14 cellular contexts compared by ENCODE assay signal in the genomic region with DNA sequence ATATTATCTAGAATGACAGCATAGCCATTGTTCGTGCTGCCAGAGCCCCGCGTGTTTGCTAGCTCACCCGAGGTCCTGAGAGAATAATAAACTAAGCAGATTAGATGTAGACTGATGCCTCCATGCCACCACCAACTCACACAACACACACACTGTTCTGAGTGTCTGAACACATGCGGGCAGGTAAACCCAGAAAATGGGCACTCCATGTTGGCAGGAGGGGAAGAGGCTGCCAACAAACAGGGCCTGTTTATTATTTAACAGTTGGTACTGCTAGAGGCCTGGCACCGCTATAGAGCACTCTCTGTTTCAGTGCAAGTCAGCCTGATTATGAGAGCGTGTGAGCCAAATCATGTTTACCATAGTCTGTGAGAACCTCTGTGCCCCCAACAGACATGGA.
A peak's percentile ranks its signal among the peaks of the same experiment; 100 is the strongest.
DNase-seq lines count a peak whose midpoint lies in the region; ATAC-seq, FAIRE-seq and TF ChIP-seq lines count a peak whose summit lies in the region.
"Had no signal": no experiment of that assay in that cellular context is flagged by ENCODE, and none has a peak within 500 bp of the region (broad histone marks: within the 10 kb centered on the region; RNA-seq: fewer than 3 reads in every experiment).

No MANE protein-coding gene starts in this region.

- BruUV-seq in HepG2 (replicated peaks; lab: Mats Ljungman, UMichigan) = no TSS peak

- H3K4me2 ChIP-seq in HepG2 (ENCODE audit: low read depth, low read length) (no peak overlapping the region), H9 (ENCODE audit: insufficient read depth, insufficient read length, low read length) (no peak overlapping the region)

- H3K4me3 ChIP-seq in liver (ENCODE audit: low read depth in 1 of 3, low read length in 3 of 3) = no peak overlapping the region
- H3K4me3 ChIP-seq in HepG2 (replicated peaks in 1 of 3; ENCODE audit: insufficient read depth in 1 of 3, low read depth in 2 of 3, low read length in 3 of 3) = no peak overlapping the region
- peak overlapping the region in 18 of 59 donors; percentile 1 to 37 (median 16) for H3K4me3 ChIP-seq in dorsolateral prefrontal cortex
- H3K4me3 ChIP-seq in ascending aorta = no peak overlapping the region
- H3K4me3 ChIP-seq: lung had no signal

- H3K79me1 ChIP-seq in H9 (ENCODE audit: insufficient read depth, low read depth, low read length, poor library complexity, severe bottlenecking) = no peaks in the 10 kb centered on the region

- in situ Hi-C loops in HepG2 (cut with HindIII; ENCODE audit: extremely low pct_ligation_motif_present, low pct_unique_long_range_greater_than_20kb) = no loop called here

- H3K9me3 Mint-ChIP-seq in nephron = no peaks in the 10 kb centered on the region
- H3K9me3 Mint-ChIP-seq in naive thymus-derived CD8-positive, alpha-beta T cell = no peaks in the 10 kb centered on the region
- no peaks in the 10 kb centered on the region for H3K9me3 Mint-ChIP-seq in H9

- H3K27me3 ChIP-seq in liver (ENCODE audit: control insufficient read depth in 4 of 4, insufficient read depth in 4 of 4, low read length in 3 of 4) = no peaks in the 10 kb centered on the region
- no peaks in the 10 kb centered on the region for H3K27me3 ChIP-seq in HepG2 (ENCODE audit: control insufficient read depth in 1 of 2, insufficient read depth in 2 of 2, low read length in 2 of 2)
- no peaks in the 10 kb centered on the region for H3K27me3 ChIP-seq in dorsolateral prefrontal cortex
- no peaks in the 10 kb centered on the region for H3K27me3 ChIP-seq in ascending aorta
- H3K27me3 ChIP-seq in H9 (ENCODE audit: insufficient read depth, low read length) = no peaks in the 10 kb centered on the region

- intact Hi-C loops in HepG2 (cut with micrococcal nuclease; ENCODE audit: unreplicated experiment) (no loop called here), dorsolateral prefrontal cortex (cut with DNase I) (loop anchor here (2.0 to 5.0 kb wide), 4 partner anchors 31 to 244 kb away; no protein-coding TSS in a partner anchor), ascending aorta (cut with DNase I) (no loop called here)

- H3K4me1 ChIP-seq in liver (ENCODE audit: control insufficient read depth in 4 of 4, insufficient read depth in 4 of 4, low read length in 3 of 4) = peaks cover 4 to 27% (median 21%) of the 10 kb centered on the region in 4 donors
- H3K4me1 ChIP-seq in HepG2 (ENCODE audit: insufficient read depth, low read length) = peaks cover 9% of the 10 kb centered on the region; the same call in 1 of the 2 replicates
- peaks cover 0 to 2% of the 10 kb centered on the region in 2 donors for H3K4me1 ChIP-seq in ascending aorta
- H3K4me1 ChIP-seq in H9 (ENCODE audit: insufficient read depth, low read length) = no peaks in the 10 kb centered on the region

- TF ChIP-seq POLR2A in HepG2 (IDR thresholded peaks at IDR 0.05; ENCODE audit: insufficient read depth in 1 of 2, low read depth in 2 of 2, low read length in 2 of 2) = no peak

- no peak overlapping the region for H2BK12ac ChIP-seq in H9 (ENCODE audit: insufficient read length, low read depth, low read length)

- no peak overlapping the region for H2BK5ac ChIP-seq in H9 (ENCODE audit: insufficient read length, low read length)

- no peaks in the 10 kb centered on the region for H3K23me2 ChIP-seq in H9 (ENCODE audit: insufficient read length, low read depth, low read length, poor library complexity, severe bottlenecking)

- CTCF ChIA-PET in HepG2 (lab: Yijun Ruan, JAX; ENCODE audit: low intra/inter-chr PET ratio, low total read pairs) = no interaction called here

- H2BK15ac ChIP-seq in H9 (ENCODE audit: low read depth, low read length) = no peak overlapping the region

- FAIRE-seq in HepG2 (lab: Jason Lieb, UNC) = no peak

- no peak overlapping the region for H3K23ac ChIP-seq in H9 (ENCODE audit: insufficient read length, low read depth, low read length)

- no peak overlapping the region for H2BK120ac ChIP-seq in H9 (ENCODE audit: low read depth, low read length, poor library complexity, severe bottlenecking)

- H3K9me3 ChIP-seq in liver (ENCODE audit: control insufficient read depth in 4 of 4, low read length in 3 of 4) (no peaks in the 10 kb centered on the region), HepG2 (ENCODE audit: low read length) (no peaks in the 10 kb centered on the region), ascending aorta (no peaks in the 10 kb centered on the region), H9 (ENCODE audit: control insufficient read depth, low read depth, low read length) (no peaks in the 10 kb centered on the region)

- H3K27me3 Mint-ChIP-seq in nephron (ENCODE audit: low read depth) (no peaks in the 10 kb centered on the region), H9 (ENCODE audit: low read depth) (no peaks in the 10 kb centered on the region)
- no peaks in the 10 kb centered on the region for H3K27me3 Mint-ChIP-seq in naive thymus-derived CD8-positive, alpha-beta T cell
- H3K27me3 Mint-ChIP-seq: IgD-negative memory B cell had no signal

- no peak for TF ChIP-seq EP300 in HepG2 (IDR thresholded peaks at IDR 0.05; ENCODE audit: low read depth in 2 of 2, low read length in 2 of 2)
- no peak for TF ChIP-seq EP300 in HepG2 (CRISPR knock-in tag; IDR thresholded peaks at IDR 0.05; ENCODE audit: borderline replicate concordance)

- H3K27ac Mint-ChIP-seq in nephron (peak overlapping the region in 2 of 3 experiments; percentile 22 to 56), H9 (no peak overlapping the region; a peak in 2 of 7 replicates)
- H3K27ac Mint-ChIP-seq in naive thymus-derived CD8-positive, alpha-beta T cell = no peak overlapping the region
- H3K27ac Mint-ChIP-seq: IgD-negative memory B cell had no signal

- H2AK5ac ChIP-seq in H9 (ENCODE audit: insufficient read length, low read length) = no peak overlapping the region

- no peak overlapping the region for H2BK20ac ChIP-seq in H9 (ENCODE audit: low read depth, low read length, poor library complexity, severe bottlenecking)

- H3T11ph ChIP-seq in H9 (ENCODE audit: low read length) = no peak overlapping the region

- H3K18ac ChIP-seq in H9 (ENCODE audit: insufficient read length, low read depth, low read length) = no peak overlapping the region

- H3K9ac ChIP-seq in liver (ENCODE audit: low read depth in 1 of 2, low read length in 2 of 2) = no peak overlapping the region
- H3K9ac ChIP-seq in HepG2 (ENCODE audit: insufficient read depth, low read depth, low read length) = no peak overlapping the region
- no peak overlapping the region for H3K9ac ChIP-seq in H9 (ENCODE audit: extremely low read depth, insufficient read length, low read length)
- H3K9ac ChIP-seq: parathyroid adenoma had no signal

- ATAC-seq in HepG2 = no peak; the same call in 2 of the 3 replicates
- ATAC-seq in naive thymus-derived CD8-positive, alpha-beta T cell = no peak

- H3K36me3 ChIP-seq in liver (ENCODE audit: control insufficient read depth in 4 of 4, insufficient read depth in 3 of 4, low read depth in 1 of 4, low read length in 3 of 4) (peaks cover 0 to 2% (median 0%) of the 10 kb centered on the region in 4 donors), HepG2 (replicated peaks in 1 of 2; ENCODE audit: control insufficient read depth in 1 of 2, insufficient read depth in 2 of 2, low read length in 2 of 2) (no peaks in the 10 kb centered on the region), ascending aorta (no peaks in the 10 kb centered on the region)

- H4K20me1 ChIP-seq in HepG2 (ENCODE audit: insufficient read depth, low read length) = no peaks in the 10 kb centered on the region
- H4K20me1 ChIP-seq in H9 (ENCODE audit: control insufficient read depth, insufficient read depth, insufficient read length) = no peaks in the 10 kb centered on the region

- H2AFZ ChIP-seq in HepG2 (ENCODE audit: low read length) = no peak overlapping the region
- H2AFZ ChIP-seq in H9 (ENCODE audit: low read length) = no peak overlapping the region
- H2AFZ ChIP-seq: parathyroid adenoma had no signal

- H3K4ac ChIP-seq in H9 (ENCODE audit: low read depth, low read length) = no peak overlapping the region; the same call in 1 of the 2 replicates

- H3K27ac ChIP-seq in liver (ENCODE audit: low read depth in 1 of 2, low read length in 2 of 2) = peak overlapping the region; percentile 61 to 82
- H3K27ac ChIP-seq in HepG2 (ENCODE audit: extremely low read length, insufficient read depth, low read length) = no peak overlapping the region
- H3K27ac ChIP-seq in dorsolateral prefrontal cortex = peak overlapping the region; percentile 73 to 100 (median 96)
- peak overlapping the region in 1 of 2 donors; percentile 56 for H3K27ac ChIP-seq in ascending aorta
- no peak overlapping the region for H3K27ac ChIP-seq in H9 (ENCODE audit: insufficient read length, low read depth, low read length)
- H3K27ac ChIP-seq: parathyroid adenoma had no signal

- no peak overlapping the region for H4K5ac ChIP-seq in H9 (ENCODE audit: insufficient read length, low read depth, low read length)

- POLR2A ChIA-PET in HepG2 (lab: Yijun Ruan, JAX) = no interaction called here
- POLR2A ChIA-PET in naive thymus-derived CD8-positive, alpha-beta T cell (lab: Charles Lee) = no interaction called here

- H4K91ac ChIP-seq in H9 (ENCODE audit: insufficient read length, low read depth, low read length) = no peak overlapping the region

- H3K14ac ChIP-seq in H9 (ENCODE audit: insufficient read depth, low read length) = no peak overlapping the region

- DNase-seq in HepG2 (ENCODE audit: low spot score) (no peak), dorsolateral prefrontal cortex (peak; percentile 42 to 88 (median 71)), ascending aorta (ENCODE audit: low spot score in 2 of 2) (no peak), T1000 (lab: John Stamatoyannopoulos, UW) (no peak), H9 (no peak)
- DNase-seq in naive thymus-derived CD8-positive, alpha-beta T cell = no peak
- DNase-seq: AML-193; central memory CD4-positive, alpha-beta T cell; stimulated activated CD4-positive, alpha-beta T cell treated with anti-CD3 and anti-CD28 coated beads, Interleukin-1b, Interleukin-23, amount 100 ng/mL, for 48 hours had no signal

- no peak overlapping the region for H4K8ac ChIP-seq in H9 (replicated peaks; ENCODE audit: insufficient read length, low read depth, low read length)

- 64% methylated on average over 7 of the region's 7 CpGs for WGBS in liver
- 49% methylated on average over 7 of the region's 7 CpGs for WGBS in HepG2 (ENCODE audit: low lambda C conversion rate)
- no CpG with 5 or more reads among the region's 7 CpGs for WGBS in H9 (ENCODE audit: extremely low coverage, insufficient read length, low lambda C conversion rate)

- TF ChIP-seq CTCF in liver (IDR thresholded peaks at IDR 0.05; ENCODE audit: low read depth, low read length, missing input control) (no peak), HepG2 (CRISPR knock-in tag; IDR thresholded peaks at IDR 0.05) (no peak), dorsolateral prefrontal cortex (IDR thresholded peaks at IDR 0.05 in 54 of 56, conservative IDR thresholded peaks at IDR 0.05 in 2 of 56; ENCODE audit: low read depth in 1 of 56, partially characterized antibody in 56 of 56) (peak in 2 of 56 donors; percentile 11 to 12), nephron (IDR thresholded peaks at IDR 0.05; ENCODE audit: unreplicated experiment in 3 of 3) (no peak), ascending aorta (IDR thresholded peaks at IDR 0.05) (no peak), H9 (conservative IDR thresholded peaks at IDR 0.05) (no peak)

- H3K79me2 ChIP-seq in HepG2 (ENCODE audit: insufficient read depth, low read length) (no peaks in the 10 kb centered on the region), H9 (ENCODE audit: insufficient read depth, low read length) (no peaks in the 10 kb centered on the region)
- H3K79me2 ChIP-seq: parathyroid adenoma had no signal

- no peak overlapping the region for H3K4me3 Mint-ChIP-seq in nephron
- no peak overlapping the region for H3K4me3 Mint-ChIP-seq in naive thymus-derived CD8-positive, alpha-beta T cell
- no peak overlapping the region for H3K4me3 Mint-ChIP-seq in H9
- H3K4me3 Mint-ChIP-seq: IgD-negative memory B cell had no signal

- no peak overlapping the region for H3K56ac ChIP-seq in H9 (ENCODE audit: insufficient read length, low read depth, low read length)

- H3K36me3 Mint-ChIP-seq in nephron (ENCODE audit: low read depth) = peaks cover under 1% of the 10 kb centered on the region
- peaks cover 0 to 6% (median 2%) of the 10 kb centered on the region in 3 donors for H3K36me3 Mint-ChIP-seq in naive thymus-derived CD8-positive, alpha-beta T cell
- H3K36me3 Mint-ChIP-seq in H9 (ENCODE audit: insufficient read depth in 1 of 3, low read depth in 3 of 3) = no peaks in the 10 kb centered on the region

- H3K4me1 Mint-ChIP-seq in nephron = peaks cover 9% of the 10 kb centered on the region
- H3K4me1 Mint-ChIP-seq in naive thymus-derived CD8-positive, alpha-beta T cell = peaks cover 0 to 20% (median 3%) of the 10 kb centered on the region in 4 donors
- H3K4me1 Mint-ChIP-seq in H9 = peaks cover 0 to 5% of the 10 kb centered on the region in 2 experiments; a peak in 3 of 4 replicates

- TF ChIP-seq RAD21 in liver (IDR thresholded peaks at IDR 0.05) (no peak), HepG2 (CRISPR knock-in tag; IDR thresholded peaks at IDR 0.05) (no peak)

Comparison
In these comparisons a context has a peak if more than half of its experiments do, and no peak if none do; other contexts are left out.
1. H3K27ac ChIP-seq: peak in liver (2 of 2) and dorsolateral prefrontal cortex (59 of 59); none in HepG2 (single experiment) and H9 (single experiment).
2. DNase-seq: peak in dorsolateral prefrontal cortex (10 of 10); none in HepG2 (single experiment), ascending aorta (0 of 2), T1000 (single experiment), naive thymus-derived CD8-positive, alpha-beta T cell (0 of 10) and H9 (single experiment).
3. H3K27ac Mint-ChIP-seq: peak in nephron (2 of 3); none in naive thymus-derived CD8-positive, alpha-beta T cell (0 of 10) and H9 (0 of 3).
4. intact Hi-C loops: an anchor here in dorsolateral prefrontal cortex (2.0 to 5.0 kb wide); none called in HepG2 and ascending aorta.